7 cellular contexts compared by ENCODE assay signal in the genomic region with DNA sequence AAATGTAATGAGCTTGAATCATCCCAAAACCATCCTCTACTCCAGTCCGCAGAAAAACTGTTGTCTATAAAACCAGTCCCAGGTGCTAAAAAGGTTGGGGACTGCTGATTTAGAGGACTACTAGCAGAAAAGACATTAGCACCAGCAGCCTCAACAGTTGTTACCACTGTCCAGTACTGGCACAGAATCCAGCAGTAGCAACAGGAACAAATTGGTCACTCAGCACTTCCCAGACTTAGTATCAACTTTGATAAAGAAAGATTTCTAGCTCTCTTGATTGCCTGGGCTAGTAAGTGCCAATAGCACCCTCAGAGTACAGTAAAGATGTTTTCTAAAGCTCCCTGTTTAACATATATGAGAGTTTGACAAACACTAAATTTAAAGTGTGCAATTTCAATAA.
"Had no signal": no experiment of that assay in that cellular context is flagged by ENCODE, and none has a peak within 500 bp of the region (broad histone marks: within the 10 kb centered on the region; RNA-seq: fewer than 3 reads in every experiment).

No MANE protein-coding gene starts in this region.

- ATAC-seq: HCT116 had no signal

- H3K9me3 ChIP-seq: HAP-1 had no signal

- H3K27ac ChIP-seq: GM23248 had no signal

- H3K4me1 ChIP-seq: HAP-1 had no signal

- H3K4me3 ChIP-seq: GM23248, HAP-1 had no signal

- H3K36me3 ChIP-seq: HAP-1 had no signal

- H3K9ac ChIP-seq: GM23248 had no signal

- DNase-seq: GM23248, GOT3, H7, HFFc6, IMR-90 had no signal

- H2AFZ ChIP-seq: GM23248 had no signal
